13 cellular contexts compared by ENCODE assay signal in the genomic region with DNA sequence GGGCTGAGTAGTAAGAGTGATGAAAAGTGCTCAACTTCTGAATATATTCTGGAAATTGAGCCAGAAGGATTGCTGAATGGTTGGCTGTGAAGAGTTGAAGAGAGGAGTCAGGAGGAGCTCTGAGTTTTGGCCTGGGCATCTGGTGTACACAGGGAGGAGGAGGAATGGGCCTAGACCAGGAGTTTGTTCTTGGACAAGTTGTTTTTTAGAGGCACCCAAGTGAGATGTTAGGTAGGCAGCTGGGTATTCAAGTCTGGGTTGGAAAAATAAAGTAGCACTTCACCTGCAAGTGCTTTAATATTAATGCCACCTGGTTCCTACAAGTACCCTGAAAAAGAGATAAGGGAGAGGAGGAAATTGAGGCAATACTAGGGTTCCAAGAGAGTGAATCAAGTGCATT. TPM values are rescaled to one million over a fixed set of nuclear protein-coding genes. Genes with fewer than 3 reads are reported as not detected.
DNase-seq lines count a peak whose midpoint lies in the region; ATAC-seq, FAIRE-seq and TF ChIP-seq lines count a peak whose summit lies in the region.
"Had no signal": no experiment of that assay in that cellular context is flagged by ENCODE, and none has a peak within 500 bp of the region (broad histone marks: within the 10 kb centered on the region; RNA-seq: fewer than 3 reads in every experiment).

No MANE protein-coding gene starts in this region.

- TF ChIP-seq POLR2A in esophagus muscularis mucosa (IDR thresholded peaks at IDR 0.05; ENCODE audit: low read depth), result no peak

- no peak overlapping the region for H2BK15ac ChIP-seq in H9 (ENCODE audit: low read depth, low read length)

- no peaks in the 10 kb centered on the region; the same call in 1 of the 2 replicates for H3K27me3 Mint-ChIP-seq in H9 (ENCODE audit: low read depth)

- H3K4me3 Mint-ChIP-seq in H9, result no peak overlapping the region
- H3K4me3 Mint-ChIP-seq: CD4-positive, alpha-beta memory T cell had no signal

- peak; percentile 40 to 70 for ATAC-seq in lower lobe of right lung
- ATAC-seq in GM18909 (IDR thresholded peaks at IDR 0.05; ENCODE audit: poor library complexity, unreplicated experiment), result no peak
- ATAC-seq: A549 had no signal

- no peak for TF ChIP-seq EP300 in esophagus muscularis mucosa (IDR thresholded peaks at IDR 0.05)

- H3K14ac ChIP-seq in H9 (ENCODE audit: insufficient read depth, low read length), result no peak overlapping the region

- no peak overlapping the region for H4K91ac ChIP-seq in H9 (ENCODE audit: insufficient read length, low read depth, low read length)

- no peaks in the 10 kb centered on the region for H3K79me2 ChIP-seq in H9 (ENCODE audit: insufficient read depth, low read length)

- H3K18ac ChIP-seq in H9 (ENCODE audit: insufficient read length, low read depth, low read length), result no peak overlapping the region

- H2BK120ac ChIP-seq in H9 (ENCODE audit: low read depth, low read length, poor library complexity, severe bottlenecking), result no peak overlapping the region

- H3K36me3 ChIP-seq in lower lobe of right lung (no peaks in the 10 kb centered on the region), esophagus muscularis mucosa (no peaks in the 10 kb centered on the region)
- H3K36me3 ChIP-seq: BE2C had no signal

- peaks cover 13 to 17% of the 10 kb centered on the region in 2 experiments for H3K4me1 Mint-ChIP-seq in H9
- H3K4me1 Mint-ChIP-seq: CD4-positive, alpha-beta memory T cell had no signal

- DNase-seq in H9 (no peak), NCI-H69 (lab: John Stamatoyannopoulos, UW) (peak; percentile 33), lower lobe of right lung (no peak), urothelium cell line (ENCODE audit: low spot score) (no peak), esophagus muscularis mucosa (ENCODE audit: extremely low spot score) (no peak)
- DNase-seq: BE2C; CD4-positive, alpha-beta memory T cell; COR-L47; GM23248 had no signal

- no peaks in the 10 kb centered on the region for H3K9me3 ChIP-seq in H9 (ENCODE audit: control insufficient read depth, low read depth, low read length)
- no peaks in the 10 kb centered on the region for H3K9me3 ChIP-seq in lower lobe of right lung
- no peaks in the 10 kb centered on the region for H3K9me3 ChIP-seq in esophagus muscularis mucosa
- H3K9me3 ChIP-seq: A549, BE2C had no signal

- H3K4me3 ChIP-seq in lower lobe of right lung (no peak overlapping the region), esophagus muscularis mucosa (no peak overlapping the region)
- H3K4me3 ChIP-seq: A549, GM23248 had no signal

- no peak for FAIRE-seq in urothelium cell line (lab: Jason Lieb, UNC)
- FAIRE-seq: A549, HTR-8/SVneo had no signal

- H3K27ac ChIP-seq in H9 (ENCODE audit: insufficient read length, low read depth, low read length), result no peak overlapping the region
- H3K27ac ChIP-seq in lower lobe of right lung, result no peak overlapping the region
- H3K27ac ChIP-seq in esophagus muscularis mucosa (replicated peaks in 1 of 4), result no peak overlapping the region
- H3K27ac ChIP-seq: A549, C4-2B, GM23248 had no signal

- H3K27me3 ChIP-seq in H9 (ENCODE audit: insufficient read depth, low read length) (no peaks in the 10 kb centered on the region), lower lobe of right lung (ENCODE audit: low read depth) (peaks cover 3% of the 10 kb centered on the region), esophagus muscularis mucosa (no peaks in the 10 kb centered on the region)
- H3K27me3 ChIP-seq: BE2C had no signal

- no peak overlapping the region for H3K56ac ChIP-seq in H9 (ENCODE audit: insufficient read length, low read depth, low read length)

- no peak overlapping the region for H4K5ac ChIP-seq in H9 (ENCODE audit: insufficient read length, low read depth, low read length)

- no peak overlapping the region for H2AFZ ChIP-seq in H9 (ENCODE audit: low read length)
- H2AFZ ChIP-seq: GM23248 had no signal

- no peak overlapping the region for H3T11ph ChIP-seq in H9 (ENCODE audit: low read length)

- no peak overlapping the region for H3K4ac ChIP-seq in H9 (ENCODE audit: low read depth, low read length)

- no peak overlapping the region for H4K8ac ChIP-seq in H9 (replicated peaks; ENCODE audit: insufficient read length, low read depth, low read length)

- no peaks in the 10 kb centered on the region for H3K23me2 ChIP-seq in H9 (ENCODE audit: insufficient read length, low read depth, low read length, poor library complexity, severe bottlenecking)

- peak overlapping the region in 2 of 3 experiments; percentile 1 to 5; a peak in 2 of 7 replicates for H3K27ac Mint-ChIP-seq in H9

- no peaks in the 10 kb centered on the region for H3K36me3 Mint-ChIP-seq in H9 (ENCODE audit: insufficient read depth in 1 of 3, low read depth in 3 of 3)
- H3K36me3 Mint-ChIP-seq: CD4-positive, alpha-beta memory T cell had no signal

- H3K9ac ChIP-seq in H9 (ENCODE audit: extremely low read depth, insufficient read length, low read length), result no peak overlapping the region
- H3K9ac ChIP-seq: GM23248 had no signal

- no peak overlapping the region for H3K23ac ChIP-seq in H9 (ENCODE audit: insufficient read length, low read depth, low read length)

- TF ChIP-seq CTCF in H9 (conservative IDR thresholded peaks at IDR 0.05) (no peak), lower lobe of right lung (IDR thresholded peaks at IDR 0.05) (no peak), esophagus muscularis mucosa (IDR thresholded peaks at IDR 0.05) (no peak)

- H3K4me1 ChIP-seq in H9 (ENCODE audit: insufficient read depth, low read length) (no peaks in the 10 kb centered on the region; the same call in 1 of the 2 replicates), lower lobe of right lung (no peaks in the 10 kb centered on the region), esophagus muscularis mucosa (no peaks in the 10 kb centered on the region)
- H3K4me1 ChIP-seq: A549, BE2C had no signal

- H3K4me2 ChIP-seq in H9 (ENCODE audit: insufficient read depth, insufficient read length, low read length), result no peak overlapping the region
- H3K4me2 ChIP-seq: A549 had no signal

- H4K20me1 ChIP-seq in H9 (ENCODE audit: control insufficient read depth, insufficient read depth, insufficient read length), result no peaks in the 10 kb centered on the region

- no peaks in the 10 kb centered on the region for H3K79me1 ChIP-seq in H9 (ENCODE audit: insufficient read depth, low read depth, low read length, poor library complexity, severe bottlenecking)

- intact Hi-C loops in lower lobe of right lung (cut with DNase I) (no loop called here), esophagus muscularis mucosa (cut with DNase I) (no loop called here)

- H2AK5ac ChIP-seq in H9 (ENCODE audit: insufficient read length, low read length), result no peak overlapping the region

- no peaks in the 10 kb centered on the region; a peak in 1 of 5 replicates for H3K9me3 Mint-ChIP-seq in H9
- H3K9me3 Mint-ChIP-seq: CD4-positive, alpha-beta memory T cell had no signal

- no peak overlapping the region for H2BK12ac ChIP-seq in H9 (ENCODE audit: insufficient read length, low read depth, low read length)

- no peak overlapping the region for H2BK20ac ChIP-seq in H9 (ENCODE audit: low read depth, low read length, poor library complexity, severe bottlenecking)

- no peak overlapping the region for H2BK5ac ChIP-seq in H9 (ENCODE audit: insufficient read length, low read length)

RNA-seq across cellular contexts. Expression of a gene that starts 14.7 kb away (rescaled TPM):
- 1.9 and 2.4 TPM in 2 replicates for total RNA-seq in H9 (2021)
- 0.35 TPM for total RNA-seq in lower lobe of right lung
- 1 to 10 TPM in 1 of 4 donors, under 1 TPM in 3; 0.42 to 1.7 (median 0.78) TPM for total RNA-seq in esophagus muscularis mucosa
